Comparison of ENCODE assay signal across 19 cellular contexts in genomic region chr1:155123801-155124200, GRCh38. TPM values are rescaled to one million over a fixed set of nuclear protein-coding genes. Genes with fewer than 3 reads are reported as not detected.
DNase-seq lines count a peak whose midpoint lies in the region; ATAC-seq and TF ChIP-seq lines count a peak whose summit lies in the region.
"Had no signal": no experiment of that assay in that cellular context is flagged by ENCODE, and none has a peak within 500 bp of the region (broad histone marks: within the 10 kb centered on the region; RNA-seq: fewer than 3 reads in every experiment).

No MANE protein-coding gene starts in this region.

- no peak overlapping the region for H3K18ac ChIP-seq in mesenchymal stem cell (ENCODE audit: low read depth in 1 of 2, low read length in 2 of 2)

- intact Hi-C loops in Caco-2 (cut with micrococcal nuclease; ENCODE audit: unreplicated experiment), result no loop called here

- POLR2A ChIA-PET in Caco-2 (lab: Charles Lee), result interaction anchor here (0.6 kb wide), 1 partner anchor 68 kb away, joined by 3 read pairs; no protein-coding TSS in a partner anchor

- no peak overlapping the region for H3K27ac ChIP-seq in mesenchymal stem cell (ENCODE audit: low read length, poor library complexity, severe bottlenecking)
- H3K27ac ChIP-seq: cardiac muscle cell, spleen had no signal

- H3K36me3 Mint-ChIP-seq in Caco-2 (ENCODE audit: insufficient read depth, unreplicated experiment), result peaks cover 17% of the 10 kb centered on the region
- H3K36me3 Mint-ChIP-seq: naive B cell; stimulated activated naive B cell treated with anti-CD40 and anti-IgM and Interleukin-4, amounts not matched to agents 10 μg/mL and 1 μg/mL and 100 μg/mL, for 72 hours had no signal

- H2BK12ac ChIP-seq in mesenchymal stem cell (ENCODE audit: low read length in 2 of 2), result no peak overlapping the region

- no peak for TF ChIP-seq CTCF in Caco-2 (IDR thresholded peaks at IDR 0.05; ENCODE audit: insufficient read depth in 1 of 2, low read depth in 1 of 2, low read length in 1 of 2, severe bottlenecking in 1 of 2, unreplicated experiment in 1 of 2)

- CTCF ChIA-PET in Caco-2 (lab: Charles Lee), result interaction anchor here (0.6 to 0.9 kb wide), 2 partner anchors 19 to 32 kb away, joined by 3 to 5 read pairs; no protein-coding TSS in a partner anchor

- H3K27me3 Mint-ChIP-seq in Caco-2 (ENCODE audit: insufficient read depth, unreplicated experiment), result no peaks in the 10 kb centered on the region

- no peak overlapping the region for H3K4ac ChIP-seq in mesenchymal stem cell (ENCODE audit: low read depth in 1 of 2, low read length in 2 of 2)

- no peak overlapping the region for H2BK15ac ChIP-seq in mesenchymal stem cell (ENCODE audit: low read depth, poor library complexity, severe bottlenecking)

- no peak for ATAC-seq in HG03097 (IDR thresholded peaks at IDR 0.05; ENCODE audit: low FRiP score, unreplicated experiment)
- ATAC-seq: stimulated activated naive B cell treated with anti-CD40 and anti-IgM and Interleukin-4, amounts not matched to agents 10 μg/mL and 1 μg/mL and 100 μg/mL, for 72 hours had no signal

- H3K23ac ChIP-seq in mesenchymal stem cell (ENCODE audit: low read length in 2 of 2), result no peak overlapping the region

- H3K14ac ChIP-seq in mesenchymal stem cell (ENCODE audit: low read length in 2 of 2), result no peak overlapping the region

- no peaks in the 10 kb centered on the region for H3K79me1 ChIP-seq in mesenchymal stem cell (replicated peaks; ENCODE audit: low read length, poor library complexity, severe bottlenecking)

- no peak overlapping the region for H2BK5ac ChIP-seq in mesenchymal stem cell (ENCODE audit: low read depth, low read length, poor library complexity, severe bottlenecking)

- peak overlapping the region; percentile 80 for H3K27ac Mint-ChIP-seq in Caco-2 (ENCODE audit: unreplicated experiment)
- H3K27ac Mint-ChIP-seq: activated T-helper 1 cell treated with anti-CD3 and anti-CD28 coated beads, Interleukin-12 subunit alpha, Interleukin-12 subunit beta, Interleukin-2, Interleukin-4 antibody, amounts not matched to agents 30 ng/mL and 10 ng/mL and 1 ng/mL, durations not matched to agents 14 hours and 24 hours and 36 hours; HFFc6; naive B cell; stimulated activated naive B cell treated with anti-CD40 and anti-IgM and Interleukin-4, amounts not matched to agents 10 μg/mL and 1 μg/mL and 100 μg/mL, for 72 hours had no signal

- H3K4me2 ChIP-seq in mesenchymal stem cell (ENCODE audit: low read length, poor library complexity, severe bottlenecking), result no peak overlapping the region

- H3K4me1 ChIP-seq in Caco-2 (peaks cover 56% of the 10 kb centered on the region), mesenchymal stem cell (ENCODE audit: control insufficient read depth, insufficient read depth, low read depth, low read length) (peaks cover 36% of the 10 kb centered on the region)

- H3K9me3 Mint-ChIP-seq in Caco-2 (ENCODE audit: unreplicated experiment), result no peaks in the 10 kb centered on the region
- H3K9me3 Mint-ChIP-seq: activated T-helper 1 cell treated with anti-CD3 and anti-CD28 coated beads, Interleukin-12 subunit alpha, Interleukin-12 subunit beta, Interleukin-2, Interleukin-4 antibody, amounts not matched to agents 30 ng/mL and 10 ng/mL and 1 ng/mL, durations not matched to agents 14 hours and 24 hours and 36 hours; HFFc6; naive B cell; stimulated activated naive B cell treated with anti-CD40 and anti-IgM and Interleukin-4, amounts not matched to agents 10 μg/mL and 1 μg/mL and 100 μg/mL, for 72 hours had no signal

- H2AFZ ChIP-seq in mesenchymal stem cell (ENCODE audit: low read depth, low read length), result no peak overlapping the region

- 76% methylated on average over 3 of the region's 4 CpGs for WGBS in mesenchymal stem cell

- H3K4me3 Mint-ChIP-seq in Caco-2 (ENCODE audit: unreplicated experiment), result no peak overlapping the region
- H3K4me3 Mint-ChIP-seq: activated T-helper 1 cell treated with anti-CD3 and anti-CD28 coated beads, Interleukin-12 subunit alpha, Interleukin-12 subunit beta, Interleukin-2, Interleukin-4 antibody, amounts not matched to agents 30 ng/mL and 10 ng/mL and 1 ng/mL, durations not matched to agents 14 hours and 24 hours and 36 hours; HFFc6; stimulated activated naive B cell treated with anti-CD40 and anti-IgM and Interleukin-4, amounts not matched to agents 10 μg/mL and 1 μg/mL and 100 μg/mL, for 72 hours had no signal

- H3K27me3 ChIP-seq in Caco-2 (replicated peaks; ENCODE audit: control insufficient read depth, insufficient read depth, low read length) (no peaks in the 10 kb centered on the region), mesenchymal stem cell (ENCODE audit: control insufficient read depth in 1 of 2, insufficient read depth in 1 of 2, low read length in 2 of 2) (peaks cover 73 to 87% of the 10 kb centered on the region in 2 experiments)

- no peaks in the 10 kb centered on the region for H3K9me3 ChIP-seq in Caco-2
- no peaks in the 10 kb centered on the region for H3K9me3 ChIP-seq in mesenchymal stem cell (ENCODE audit: control insufficient read depth, low read length)
- H3K9me3 ChIP-seq: spleen had no signal

- H3K4me3 ChIP-seq in Caco-2 (ENCODE audit: low read depth, low read length) (no peak overlapping the region), mesenchymal stem cell (ENCODE audit: insufficient read depth in 1 of 2, low read depth in 1 of 2, low read length in 2 of 2) (no peak overlapping the region)
- H3K4me3 ChIP-seq: cardiac muscle cell, spleen had no signal

- no peak overlapping the region for H4K91ac ChIP-seq in mesenchymal stem cell (ENCODE audit: low read length)

- no TSS peak for BruUV-seq in Caco-2 (replicated peaks; lab: Mats Ljungman, UMichigan)

- no peak overlapping the region for H2AK5ac ChIP-seq in mesenchymal stem cell (ENCODE audit: low read length, severe bottlenecking)

- H2BK120ac ChIP-seq in mesenchymal stem cell (ENCODE audit: low read depth, low read length), result no peak overlapping the region

- H3K9ac ChIP-seq in mesenchymal stem cell (ENCODE audit: low read length), result no peak overlapping the region

- no peaks in the 10 kb centered on the region for H3K36me3 ChIP-seq in Caco-2 (ENCODE audit: control insufficient read depth, insufficient read depth, low read length)
- no peaks in the 10 kb centered on the region for H3K36me3 ChIP-seq in mesenchymal stem cell (ENCODE audit: control insufficient read depth in 1 of 2, insufficient read depth in 2 of 2, low read depth in 1 of 2, low read length in 2 of 2)
- H3K36me3 ChIP-seq: cardiac muscle cell, spleen had no signal

- H3K4me1 Mint-ChIP-seq in Caco-2 (ENCODE audit: low read depth, unreplicated experiment), result peaks cover 40% of the 10 kb centered on the region

- DNase-seq in Caco-2 (no peak), dermis microvascular lymphatic vessel endothelial cell (ENCODE audit: low read depth in 2 of 2) (peak; percentile 89 to 92), mesenchymal stem cell (peak; percentile 29), kidney glomerular epithelial cell (lab: John Stamatoyannopoulos, UW) (no peak)
- DNase-seq in stimulated activated CD4-positive, alpha-beta T cell treated with anti-CD3 and anti-CD28 coated beads, Interleukin-15, amount 100 ng/mL, for 24 hours, result no peak
- DNase-seq: activated CD8-positive, alpha-beta memory T cell treated with anti-CD3 and anti-CD28 coated beads for 24 hours; DMS79 treated with DMSO at 0.1 percent for 48 hours; effector memory CD4-positive, alpha-beta T cell; HFFc6; naive B cell; NCI-H1694 treated with DMSO at 0.1 percent for 48 hours; SHP77 treated with DMSO at 0.1 percent for 48 hours; spleen; stimulated activated naive B cell treated with anti-CD40 and anti-IgM and Interleukin-4, amounts not matched to agents 10 μg/mL and 1 μg/mL and 100 μg/mL, for 72 hours; T-helper 2 cell had no signal

- no peak overlapping the region for H4K8ac ChIP-seq in mesenchymal stem cell (ENCODE audit: low read length)

RNA-seq across cellular contexts. Expression of gene EFNA1, which starts 3.9 kb away (rescaled TPM):
- total RNA-seq in Caco-2 (2022) (42.5 and 47.9 TPM in 2 replicates), dermis microvascular lymphatic vessel endothelial cell (132 and 215 TPM in 2 replicates)
- 0.62 TPM for polyA plus RNA-seq in mesenchymal stem cell (2013, experiment 1 of 2)
- polyA plus RNA-seq in mesenchymal stem cell (2013, experiment 2 of 2), result 0.53 TPM
- total RNA-seq: activated T-helper 1 cell treated with anti-CD3 and anti-CD28 coated beads, Interleukin-12 subunit alpha, Interleukin-12 subunit beta, Interleukin-2, Interleukin-4 antibody, amounts not matched to agents 30 ng/mL and 10 ng/mL and 1 ng/mL, durations not matched to agents 14 hours and 24 hours and 36 hours; fibroblast of villous mesenchyme had no signal

RNA-seq across cellular contexts. Expression of gene SLC50A1, which starts 11.9 kb away (rescaled TPM):
- total RNA-seq in Caco-2 (2022), result 38.4 and 43.6 TPM in 2 replicates
- total RNA-seq in dermis microvascular lymphatic vessel endothelial cell, result 48.5 and 48.7 TPM in 2 replicates
- polyA plus RNA-seq in mesenchymal stem cell (2013, experiment 1 of 2), result 41.0 TPM
- 42.4 TPM for polyA plus RNA-seq in mesenchymal stem cell (2013, experiment 2 of 2)

RNA-seq across cellular contexts. Expression of gene DPM3, which starts 16.5 kb away (rescaled TPM):
- 27.8 and 30.7 TPM in 2 replicates for total RNA-seq in Caco-2 (2022)
- total RNA-seq in dermis microvascular lymphatic vessel endothelial cell, result 24.7 and 40.4 TPM in 2 replicates
- 176 TPM for polyA plus RNA-seq in mesenchymal stem cell (2013, experiment 1 of 2)
- polyA plus RNA-seq in mesenchymal stem cell (2013, experiment 2 of 2), result 182 TPM

RNA-seq across cellular contexts. Expression of gene EFNA3, which starts 45.2 kb away (rescaled TPM):
- 3.4 and 3.5 TPM in 2 replicates for total RNA-seq in Caco-2 (2022)
- total RNA-seq in dermis microvascular lymphatic vessel endothelial cell, result 1.3 and 1.6 TPM in 2 replicates
- 0.95 TPM for polyA plus RNA-seq in mesenchymal stem cell (2013, experiment 1 of 2)
- 1.3 TPM for polyA plus RNA-seq in mesenchymal stem cell (2013, experiment 2 of 2)

RNA-seq across cellular contexts. Expression of gene KRTCAP2, which starts 49.3 kb away (rescaled TPM):
- total RNA-seq in Caco-2 (2022) (215 and 219 TPM in 2 replicates), dermis microvascular lymphatic vessel endothelial cell (126 and 157 TPM in 2 replicates)
- polyA plus RNA-seq in mesenchymal stem cell (2013, experiment 1 of 2), result 350 TPM
- 358 TPM for polyA plus RNA-seq in mesenchymal stem cell (2013, experiment 2 of 2)

Comparison
In these comparisons a context has a peak if more than half of its experiments do, and no peak if none do; other contexts are left out.
1. DNase-seq: peak in dermis microvascular lymphatic vessel endothelial cell (2 of 2) and mesenchymal stem cell (single experiment); none in Caco-2 (0 of 2), stimulated activated CD4-positive, alpha-beta T cell treated with anti-CD3 and anti-CD28 coated beads, Interleukin-15, amount 100 ng/mL, for 24 hours (single experiment) and kidney glomerular epithelial cell (single experiment).